In genomic region chr5:148807845-148808244, GRCh38 we compare ENCODE assay signal across 8 cellular contexts. TPM values are rescaled to one million over a fixed set of nuclear protein-coding genes. Genes with fewer than 3 reads are reported as not detected.
DNase-seq lines count a peak whose midpoint lies in the region; ATAC-seq, FAIRE-seq and TF ChIP-seq lines count a peak whose summit lies in the region.
"Had no signal": no experiment of that assay in that cellular context is flagged by ENCODE, and none has a peak within 500 bp of the region (broad histone marks: within the 10 kb centered on the region; RNA-seq: fewer than 3 reads in every experiment).

No MANE protein-coding gene starts in this region.

- H3K27me3 ChIP-seq in pancreas, result no peaks in the 10 kb centered on the region
- H3K27me3 ChIP-seq: adrenal gland had no signal

- no peaks in the 10 kb centered on the region for H3K9me3 ChIP-seq in pancreas
- H3K9me3 ChIP-seq: adrenal gland had no signal

- peak; percentile 14 for DNase-seq in HFFc6
- peak; percentile 8 for DNase-seq in NCI-H226
- DNase-seq in choroid plexus epithelial cell (ENCODE audit: low read depth), result peak; percentile 44
- DNase-seq in pancreas, result peak in 1 of 6 donors; percentile 24
- DNase-seq in NCI-H345 treated with DMSO at 0.1 percent for 48 hours (lab: John Stamatoyannopoulos, UW; ENCODE audit: unreplicated experiment), result no peak

- no peak overlapping the region for H3K27ac Mint-ChIP-seq in HFFc6

- H3K27me3 Mint-ChIP-seq in HFFc6 (ENCODE audit: insufficient read depth), result no peaks in the 10 kb centered on the region; the same call in 1 of the 2 replicates

- ATAC-seq in pancreas, result peak in 3 of 4 donors; percentile 56 to 71 (median 69)
- ATAC-seq in HG03196 (IDR thresholded peaks at IDR 0.05; ENCODE audit: unreplicated experiment), result no peak
- ATAC-seq in GM18870 (IDR thresholded peaks at IDR 0.05; ENCODE audit: unreplicated experiment), result no peak

- intact Hi-C loops in pancreas (cut with DNase I), result no loop called here

- H3K4me3 Mint-ChIP-seq in HFFc6, result no peak overlapping the region

- H3K4me3 ChIP-seq in choroid plexus epithelial cell (ENCODE audit: low read depth, low read length) (no peak overlapping the region), pancreas (no peak overlapping the region)
- H3K4me3 ChIP-seq: adrenal gland had no signal

- TF ChIP-seq CTCF in HFFc6 (IDR thresholded peaks at IDR 0.05) (no peak), choroid plexus epithelial cell (conservative IDR thresholded peaks at IDR 0.05; ENCODE audit: low read depth, low read length) (no peak), pancreas (IDR thresholded peaks at IDR 0.05) (no peak)

- no peaks in the 10 kb centered on the region for H3K9me3 Mint-ChIP-seq in HFFc6

- no peak overlapping the region for H3K27ac ChIP-seq in pancreas

- no peak for FAIRE-seq in pancreas (lab: Jason Lieb, UNC)

- no peaks in the 10 kb centered on the region for H3K36me3 Mint-ChIP-seq in HFFc6 (ENCODE audit: low read depth)

- 27 to 36% methylated on average over 2 of the region's 2 CpGs for WGBS in pancreas, 2 donors

- H3K4me1 Mint-ChIP-seq in HFFc6 (ENCODE audit: low read depth), result peaks cover 79% of the 10 kb centered on the region

- no peaks in the 10 kb centered on the region for H3K36me3 ChIP-seq in pancreas
- H3K36me3 ChIP-seq: adrenal gland had no signal

- peaks cover 0 to 3% (median 0%) of the 10 kb centered on the region in 3 donors for H3K4me1 ChIP-seq in pancreas
- H3K4me1 ChIP-seq: adrenal gland had no signal

RNA-seq across cellular contexts. Expression of gene ADRB2, which starts 18.6 kb away (rescaled TPM):
- total RNA-seq in HFFc6 (2021; fragmentation: NEBNext Ultra II Directional; extraction: Animal tissue kit (Norgen Biotek cat#: 25700)), result 1 to 10 TPM; 2.0 to 4.0 (median 3.7) TPM
- 1 to 10 TPM in 1 of 6 donors, under 1 TPM in 5; 0.09 to 1.1 (median 0.40) TPM for total RNA-seq in pancreas
- under 1 TPM; 0.42 to 0.70 TPM for polyA plus RNA-seq in pancreas

Comparison
In these comparisons a context has a peak if more than half of its experiments do, and no peak if none do; other contexts are left out.
1. ATAC-seq: peak in pancreas (3 of 4); none in HG03196 (single experiment) and GM18870 (single experiment).